17 cellular contexts compared by ENCODE assay signal in genomic region chr5:96081276-96081858, GRCh38.
DNase-seq lines count a peak whose midpoint lies in the region; ATAC-seq and TF ChIP-seq lines count a peak whose summit lies in the region.
"Had no signal": no experiment of that assay in that cellular context is flagged by ENCODE, and none has a peak within 500 bp of the region (broad histone marks: within the 10 kb centered on the region; RNA-seq: fewer than 3 reads in every experiment).

No MANE protein-coding gene starts in this region.

- WGBS in GM23248 (ENCODE audit: low coverage in 1 of 2, low lambda C conversion rate in 2 of 2, missing lambda C conversion rate in 2 of 2), 2 experiments, result 100% methylated on average over 2 of the region's 2 CpGs
- 38% methylated on average over 2 of the region's 2 CpGs for WGBS in mesenchymal stem cell

- H2AFZ ChIP-seq in GM23248 (no peak overlapping the region; the same call in 1 of the 2 replicates), mesenchymal stem cell (ENCODE audit: low read depth, low read length) (peak overlapping the region; percentile 8)

- in situ Hi-C loops in GM23248 (cut with MboI) (no loop called here), brain microvascular endothelial cell (cut with HindIII; ENCODE audit: low pct_ligation_motif_present, low sequenced_read_pairs) (no loop called here)

- peak overlapping the region in 1 of 2 experiments; percentile 6 for H3K14ac ChIP-seq in mesenchymal stem cell (ENCODE audit: low read length in 2 of 2)

- H4K20me1 ChIP-seq in GM23248 (ENCODE audit: insufficient read depth), result no peaks in the 10 kb centered on the region
- H4K20me1 ChIP-seq: BLaER1 treated with 17β-estradiol and CSF1 and Interleukin-3, amounts not matched to agents 10 nM and 100 nM had no signal

- H3K9ac ChIP-seq in GM23248, result no peak overlapping the region
- H3K9ac ChIP-seq in mesenchymal stem cell (ENCODE audit: low read length), result peak overlapping the region; percentile 67
- H3K9ac ChIP-seq: BLaER1 treated with 17β-estradiol and CSF1 and Interleukin-3, amounts not matched to agents 10 nM and 100 nM had no signal

- H2BK120ac ChIP-seq in mesenchymal stem cell (ENCODE audit: low read depth, low read length), result peak overlapping the region; percentile 19

- H4K91ac ChIP-seq in mesenchymal stem cell (ENCODE audit: low read length), result no peak overlapping the region

- H3F3A ChIP-seq in GM23248 (ENCODE audit: insufficient read depth), result peaks cover 32% of the 10 kb centered on the region

- no peaks in the 10 kb centered on the region for H3K27me3 ChIP-seq in GM23248 (replicated peaks; ENCODE audit: insufficient read depth)
- no peaks in the 10 kb centered on the region for H3K27me3 ChIP-seq in brain microvascular endothelial cell (replicated peaks)
- no peaks in the 10 kb centered on the region for H3K27me3 ChIP-seq in mesenchymal stem cell (ENCODE audit: control insufficient read depth in 1 of 2, insufficient read depth in 1 of 2, low read length in 2 of 2)
- H3K27me3 ChIP-seq: BLaER1 treated with 17β-estradiol and CSF1 and Interleukin-3, amounts not matched to agents 10 nM and 100 nM; colonic mucosa; esophagus muscularis mucosa had no signal

- no peak for ATAC-seq in GM18907 (IDR thresholded peaks at IDR 0.05; ENCODE audit: unreplicated experiment)

- H3K18ac ChIP-seq in mesenchymal stem cell (ENCODE audit: low read depth in 1 of 2, low read length in 2 of 2), result peak overlapping the region; percentile 9 to 61

- H3K4me2 ChIP-seq in GM23248 (ENCODE audit: unreplicated experiment) (no peak overlapping the region), mesenchymal stem cell (ENCODE audit: low read length, poor library complexity, severe bottlenecking) (no peak overlapping the region)
- H3K4me2 ChIP-seq: BLaER1 treated with 17β-estradiol and CSF1 and Interleukin-3, amounts not matched to agents 10 nM and 100 nM had no signal

- H3K4me1 ChIP-seq in GM23248 (ENCODE audit: insufficient read depth) (peaks cover 60% of the 10 kb centered on the region), mesenchymal stem cell (ENCODE audit: control insufficient read depth, insufficient read depth, low read depth, low read length) (no peaks in the 10 kb centered on the region)
- H3K4me1 ChIP-seq: colonic mucosa, esophagus muscularis mucosa had no signal

- no peaks in the 10 kb centered on the region for H3K9me3 ChIP-seq in GM23248 (ENCODE audit: low read depth)
- no peaks in the 10 kb centered on the region for H3K9me3 ChIP-seq in mesenchymal stem cell (ENCODE audit: control insufficient read depth, low read length)
- H3K9me3 ChIP-seq: BLaER1 treated with 17β-estradiol and CSF1 and Interleukin-3, amounts not matched to agents 10 nM and 100 nM; colonic mucosa; esophagus muscularis mucosa had no signal

- no peak for TF ChIP-seq CTCF in brain microvascular endothelial cell (IDR thresholded peaks at IDR 0.05; ENCODE audit: low read depth, low read length, missing control alignments)

- H2BK5ac ChIP-seq in mesenchymal stem cell (ENCODE audit: low read depth, low read length, poor library complexity, severe bottlenecking), result no peak overlapping the region

- H4K8ac ChIP-seq in mesenchymal stem cell (ENCODE audit: low read length), result no peak overlapping the region

- H3K27ac ChIP-seq in GM23248, result peak overlapping the region; percentile 59
- peak overlapping the region; percentile 7 for H3K27ac ChIP-seq in brain microvascular endothelial cell
- no peak overlapping the region for H3K27ac ChIP-seq in mesenchymal stem cell (ENCODE audit: low read length, poor library complexity, severe bottlenecking)
- H3K27ac ChIP-seq: BLaER1 treated with 17β-estradiol and CSF1 and Interleukin-3, amounts not matched to agents 10 nM and 100 nM; colonic mucosa; esophagus muscularis mucosa had no signal

- H3K4me3 ChIP-seq in GM23248 (no peak overlapping the region), brain microvascular endothelial cell (ENCODE audit: low read depth, low read length) (no peak overlapping the region), mesenchymal stem cell (ENCODE audit: insufficient read depth in 1 of 2, low read depth in 1 of 2, low read length in 2 of 2) (no peak overlapping the region)
- H3K4me3 ChIP-seq: BLaER1 treated with 17β-estradiol and CSF1 and Interleukin-3, amounts not matched to agents 10 nM and 100 nM; colonic mucosa; esophagus muscularis mucosa had no signal

- peak overlapping the region in 1 of 2 experiments; percentile 3 for H2BK12ac ChIP-seq in mesenchymal stem cell (ENCODE audit: low read length in 2 of 2)

- no peaks in the 10 kb centered on the region for H3K9me2 ChIP-seq in GM23248 (ENCODE audit: insufficient read depth)

- H3K4ac ChIP-seq in mesenchymal stem cell (ENCODE audit: low read depth in 1 of 2, low read length in 2 of 2), result peak overlapping the region in 1 of 2 experiments; percentile 74

- no peaks in the 10 kb centered on the region for H3K36me3 ChIP-seq in GM23248 (ENCODE audit: low read depth)
- no peaks in the 10 kb centered on the region for H3K36me3 ChIP-seq in brain microvascular endothelial cell (replicated peaks)
- no peaks in the 10 kb centered on the region for H3K36me3 ChIP-seq in mesenchymal stem cell (ENCODE audit: control insufficient read depth in 1 of 2, insufficient read depth in 2 of 2, low read depth in 1 of 2, low read length in 2 of 2)
- H3K36me3 ChIP-seq: BLaER1 treated with 17β-estradiol and CSF1 and Interleukin-3, amounts not matched to agents 10 nM and 100 nM; colonic mucosa; esophagus muscularis mucosa had no signal

- H2BK15ac ChIP-seq in mesenchymal stem cell (ENCODE audit: low read depth, poor library complexity, severe bottlenecking), result no peak overlapping the region

- DNase-seq in GM23248 (no peak), M059J (ENCODE audit: low read depth) (peak; percentile 62), brain microvascular endothelial cell (no peak), mesenchymal stem cell (peak; percentile 28), NCI-H526 (lab: John Stamatoyannopoulos, UW) (no peak), COLO829 (ENCODE audit: low spot score) (no peak)
- DNase-seq: activated CD4-positive, alpha-beta T cell treated with anti-CD3 and anti-CD28 coated beads for 1 hour; colonic mucosa; DND-41; hypothalamus; NCI-H1436; NCI-H748 treated with DMSO at 0.1 percent for 48 hours; stimulated activated CD4-positive, alpha-beta T cell treated with anti-CD3 and anti-CD28 coated beads, Interleukin-12 subunit alpha, Interleukin-12 subunit beta, amount 100 ng/mL, for 4 hours; T-helper 2 cell had no signal

- no peak overlapping the region for H2AK5ac ChIP-seq in mesenchymal stem cell (ENCODE audit: low read length, severe bottlenecking)

- H3K79me1 ChIP-seq in mesenchymal stem cell (replicated peaks; ENCODE audit: low read length, poor library complexity, severe bottlenecking), result no peaks in the 10 kb centered on the region

- H3K23ac ChIP-seq in mesenchymal stem cell (ENCODE audit: low read length in 2 of 2), result no peak overlapping the region

- H3K79me2 ChIP-seq in GM23248 (ENCODE audit: insufficient read depth), result peaks cover 15% of the 10 kb centered on the region; the same call in 1 of the 2 replicates

Comparison
In these comparisons a context has a peak if more than half of its experiments do, and no peak if none do; other contexts are left out.
1. DNase-seq: peak in M059J (single experiment) and mesenchymal stem cell (single experiment); none in GM23248 (single experiment), brain microvascular endothelial cell (single experiment), NCI-H526 (0 of 2) and COLO829 (single experiment).